Comparison of ENCODE assay signal across 12 cellular contexts in genomic region chr5:1326903-1327756, GRCh38. TPM values are rescaled to one million over a fixed set of nuclear protein-coding genes. Genes with fewer than 3 reads are reported as not detected.
DNase-seq lines count a peak whose midpoint lies in the region; ATAC-seq, FAIRE-seq and TF ChIP-seq lines count a peak whose summit lies in the region.
"Not testable (repeated sequence)": the region's sequence is repeated elsewhere in the genome, so short reads cannot be mapped to it uniquely, and the experiment has no call there.
"Had no signal": no experiment of that assay in that cellular context is flagged by ENCODE, and none has a peak within 500 bp of the region (broad histone marks: within the 10 kb centered on the region; RNA-seq: fewer than 3 reads in every experiment).

No MANE protein-coding gene starts in this region.

- not testable (repeated sequence) for TF ChIP-seq CTCF in SK-N-SH (IDR thresholded peaks at IDR 0.05); endodermal cell (conservative IDR thresholded peaks at IDR 0.05); cardiac muscle cell (IDR thresholded peaks at IDR 0.05; ENCODE audit: low read depth, low read length); testis (IDR thresholded peaks at IDR 0.05)

- FAIRE-seq in HTR-8/SVneo (lab: Jason Lieb, UNC) = peak; percentile 70

- not testable (repeated sequence) for H3K4me1 ChIP-seq in SK-N-SH (ENCODE audit: control insufficient read depth in 1 of 2, insufficient read depth in 2 of 2, low read depth in 1 of 2, low read length in 1 of 2); endodermal cell (ENCODE audit: control insufficient read depth, insufficient read depth, low read length); cardiac muscle cell (ENCODE audit: low read depth); naive thymus-derived CD4-positive, alpha-beta T cell (ENCODE audit: control insufficient read depth in 2 of 2, insufficient read depth in 2 of 2, low read length in 2 of 2)
- H3K4me1 ChIP-seq in testis = peaks cover 20% of the 10 kb centered on the region

- H3K9me3 ChIP-seq in SK-N-SH; cardiac muscle cell (ENCODE audit: low read depth); naive thymus-derived CD4-positive, alpha-beta T cell (ENCODE audit: control insufficient read depth in 2 of 3, low read length in 3 of 3); testis: not testable (repeated sequence)
- H3K9me3 ChIP-seq in endodermal cell (ENCODE audit: control insufficient read depth, low read length) = peaks cover 30% of the 10 kb centered on the region

- DNase-seq in EH (ENCODE audit: low read depth) (peak; percentile 78), amniotic epithelial cell (ENCODE audit: low read depth) (peak; percentile 52), endodermal cell (peak; percentile 44), cardiac muscle cell (ENCODE audit: low read depth in 1 of 2, low spot score in 1 of 2) (peak in 1 of 2 donors; percentile 45), testis (peak; percentile 31)
- not testable (repeated sequence) for DNase-seq in HTR-8/SVneo (ENCODE audit: insufficient read length, low spot score); SK-N-SH; naive thymus-derived CD4-positive, alpha-beta T cell

- H3K36me3 Mint-ChIP-seq in endodermal cell (ENCODE audit: low read depth) = peaks cover 70% of the 10 kb centered on the region
- H3K36me3 Mint-ChIP-seq in naive thymus-derived CD4-positive, alpha-beta T cell = peaks cover 0 to 22% (median 5%) of the 10 kb centered on the region in 5 donors

- 46% methylated on average over 5 of the region's 5 CpGs for WGBS in SK-N-SH (ENCODE audit: low lambda C conversion rate)
- WGBS in endodermal cell (ENCODE audit: insufficient coverage in 1 of 2, insufficient read length in 1 of 2), 2 experiments = 80 to 86% methylated on average over 5 of the region's 5 CpGs
- WGBS in testis, 2 donors = 40 to 55% methylated on average over 5 of the region's 5 CpGs

- POLR2A ChIA-PET in SK-N-SH (lab: Yijun Ruan, JAX) = interaction anchor here (0.6 to 1.2 kb wide), 4 partner anchors 9 to 655 kb away, joined by 3 to 7 read pairs (median 4); no protein-coding TSS in a partner anchor
- POLR2A ChIA-PET in naive thymus-derived CD4-positive, alpha-beta T cell (lab: Charles Lee) = interaction anchor here (0.7 to 1.7 kb wide), 4 partner anchors 10 to 1141 kb away, joined by 4 to 8 read pairs (median 4); no protein-coding TSS in a partner anchor

- H2AFZ ChIP-seq in SK-N-SH (ENCODE audit: low read depth) = not testable (repeated sequence)

- not testable (repeated sequence) for H3K27ac ChIP-seq in SK-N-SH (ENCODE audit: low read depth in 2 of 2, low read length in 1 of 2); naive thymus-derived CD4-positive, alpha-beta T cell (ENCODE audit: low read depth, low read length); testis
- H3K27ac ChIP-seq in endodermal cell (ENCODE audit: low read depth, low read length) = peak overlapping the region; percentile 90
- H3K27ac ChIP-seq in cardiac muscle cell = peak overlapping the region; percentile 62

- not testable (repeated sequence) for H3K4me1 Mint-ChIP-seq in endodermal cell
- peaks cover 3 to 14% (median 10%) of the 10 kb centered on the region in 7 donors for H3K4me1 Mint-ChIP-seq in naive thymus-derived CD4-positive, alpha-beta T cell

- H3K27me3 ChIP-seq in SK-N-SH (ENCODE audit: insufficient read depth); endodermal cell (ENCODE audit: control insufficient read depth, insufficient read depth, low read length, poor library complexity, severe bottlenecking); cardiac muscle cell; naive thymus-derived CD4-positive, alpha-beta T cell (ENCODE audit: control insufficient read depth in 2 of 2, insufficient read depth in 2 of 2, low read length in 2 of 2); testis: not testable (repeated sequence)

- H3K4me3 Mint-ChIP-seq in endodermal cell; naive thymus-derived CD4-positive, alpha-beta T cell: not testable (repeated sequence)

- H3K27me3 Mint-ChIP-seq in endodermal cell (ENCODE audit: insufficient read depth); naive thymus-derived CD4-positive, alpha-beta T cell: not testable (repeated sequence)

- H3K9ac ChIP-seq in SK-N-SH = not testable (repeated sequence)
- peak overlapping the region; percentile 49 for H3K9ac ChIP-seq in endodermal cell (ENCODE audit: extremely low read depth, low read length, poor library complexity, severe bottlenecking)

- H3K9me2 ChIP-seq in SK-N-SH = not testable (repeated sequence)

- H3K27ac Mint-ChIP-seq in endodermal cell = peak overlapping the region; percentile 97
- peak overlapping the region in 7 of 9 donors; percentile 26 to 84 (median 48) for H3K27ac Mint-ChIP-seq in naive thymus-derived CD4-positive, alpha-beta T cell

- not testable (repeated sequence) for TF ChIP-seq RAD21 in SK-N-SH (IDR thresholded peaks at IDR 0.05; ENCODE audit: low read length)

- CTCF ChIA-PET in SK-N-SH (lab: Yijun Ruan, JAX); naive thymus-derived CD4-positive, alpha-beta T cell (lab: Charles Lee): not testable (repeated sequence)

- not testable (repeated sequence) for H4K20me1 ChIP-seq in SK-N-SH (ENCODE audit: insufficient read depth)

- H3K79me2 ChIP-seq in SK-N-SH (ENCODE audit: insufficient read depth) = not testable (repeated sequence)

- H3K36me3 ChIP-seq in SK-N-SH (replicated peaks in 1 of 2; ENCODE audit: control insufficient read depth in 1 of 2, insufficient read depth in 2 of 2, low read length in 1 of 2) (peaks cover 15 to 61% of the 10 kb centered on the region in 2 experiments), endodermal cell (ENCODE audit: control insufficient read depth, insufficient read depth, low read length) (peaks cover 82% of the 10 kb centered on the region)
- not testable (repeated sequence) for H3K36me3 ChIP-seq in cardiac muscle cell; testis (ENCODE audit: low read depth, missing control alignments)
- H3K36me3 ChIP-seq in naive thymus-derived CD4-positive, alpha-beta T cell (ENCODE audit: control insufficient read depth in 2 of 3, insufficient read depth in 3 of 3, low read length in 3 of 3) = peaks cover 8 to 86% (median 13%) of the 10 kb centered on the region in 3 experiments

- not testable (repeated sequence) for TF ChIP-seq EP300 in SK-N-SH (IDR thresholded peaks at IDR 0.05; ENCODE audit: borderline replicate concordance in 1 of 2, low read depth in 1 of 2, low read length in 1 of 2)

- not testable (repeated sequence) for H3K4me3 ChIP-seq in SK-N-SH (ENCODE audit: low read depth in 2 of 2, low read length in 1 of 2); endodermal cell (ENCODE audit: low read length); cardiac muscle cell; naive thymus-derived CD4-positive, alpha-beta T cell (ENCODE audit: low read length); testis

- H3F3A ChIP-seq in SK-N-SH (replicated peaks; ENCODE audit: insufficient read depth) = peaks cover 28% of the 10 kb centered on the region

- ATAC-seq in naive thymus-derived CD4-positive, alpha-beta T cell = not testable (repeated sequence)

- not testable (repeated sequence) for TF ChIP-seq POLR2A in testis (IDR thresholded peaks at IDR 0.05)

- peak overlapping the region; percentile 8; the same call in 1 of the 2 replicates for H3K4me2 ChIP-seq in SK-N-SH

- H3K9me3 Mint-ChIP-seq in endodermal cell; naive thymus-derived CD4-positive, alpha-beta T cell: not testable (repeated sequence)

- intact Hi-C loops in naive thymus-derived CD4-positive, alpha-beta T cell (cut with micrococcal nuclease); testis (cut with DNase I; ENCODE audit: low total_unique reads): not testable (repeated sequence)

RNA-seq across cellular contexts. Expression of gene CLPTM1L, which starts 17.8 kb away (rescaled TPM):
- polyA plus RNA-seq in SK-N-SH (2012; rRNA removed) (202 TPM in 2 replicates), cardiac muscle cell (108 and 154 TPM in 2 replicates), testis (ENCODE audit: insufficient read depth, low read depth, low replicate concordance) (148 TPM)
- 166 and 192 TPM in 2 replicates for polyA plus RNA-seq in SK-N-SH (2012; cell fraction: cytosol; rRNA removed)
- 210 and 234 TPM in 2 replicates for polyA plus RNA-seq in SK-N-SH (2012; cell fraction: nucleus; rRNA removed)
- total RNA-seq in endodermal cell (10 to 100 TPM; 68.0 to 89.4 TPM), cardiac muscle cell (78.4 and 109 TPM in 2 replicates), testis (100 to 1,000 TPM; 150 to 170 TPM)
- polyA plus RNA-seq in endodermal cell (2013, experiment 1 of 2) = 90.0 TPM
- polyA plus RNA-seq in endodermal cell (2013, experiment 2 of 2) = 75.7 TPM
- 100 to 1,000 TPM in 1 of 5 experiments, 10 to 100 TPM in 4; 64.9 to 104 (median 71.9) TPM for total RNA-seq in naive thymus-derived CD4-positive, alpha-beta T cell
- 10 to 100 TPM; 27.7 to 49.3 TPM for polyA plus RNA-seq in naive thymus-derived CD4-positive, alpha-beta T cell

RNA-seq across cellular contexts. Expression of gene TERT, which starts 32.3 kb away (rescaled TPM):
- polyA plus RNA-seq in SK-N-SH (2012; rRNA removed) = 1.8 and 2.4 TPM in 2 replicates
- 0.37 and 0.90 TPM in 2 replicates for polyA plus RNA-seq in SK-N-SH (2012; cell fraction: cytosol; rRNA removed)
- 11.8 and 18.1 TPM in 2 replicates for polyA plus RNA-seq in SK-N-SH (2012; cell fraction: nucleus; rRNA removed)
- 1 to 10 TPM; 7.1 to 9.8 TPM for total RNA-seq in endodermal cell
- polyA plus RNA-seq in endodermal cell (2013, experiment 1 of 2) = 3.0 TPM
- 2.3 TPM for polyA plus RNA-seq in endodermal cell (2013, experiment 2 of 2)
- 0.30 TPM in 1 of 2 replicates, not detected in the other for total RNA-seq in cardiac muscle cell
- polyA plus RNA-seq in cardiac muscle cell = not detected in 2 replicates
- 1 to 10 TPM in 3 of 5 experiments, under 1 TPM in 2; 0.13 to 3.3 (median 1.8) TPM for total RNA-seq in naive thymus-derived CD4-positive, alpha-beta T cell
- polyA plus RNA-seq in naive thymus-derived CD4-positive, alpha-beta T cell = under 1 TPM in 1 of 2 donors, not detected in 1; 0.23 TPM
- 1 to 10 TPM; 4.4 to 5.5 TPM for total RNA-seq in testis
- polyA plus RNA-seq in testis (ENCODE audit: insufficient read depth, low read depth, low replicate concordance) = 2.1 TPM
- total RNA-seq: ascending aorta, glomerular endothelial cell, occipital lobe, temporal lobe had no signal
